ENCODE assay signal across 32 cellular contexts in genomic region chr11:47136327-47136726, GRCh38.
"Had no signal": no experiment of that assay in that cellular context is flagged by ENCODE, and none has a peak within 500 bp of the region (broad histone marks: within the 10 kb centered on the region; RNA-seq: fewer than 3 reads in every experiment).

No MANE protein-coding gene starts in this region.

- H3K27me3 ChIP-seq: colonic mucosa, dorsolateral prefrontal cortex, heart left ventricle, ovary, right lobe of liver, stomach, suprapubic skin, tibial nerve had no signal

- H3K4me3 ChIP-seq: colonic mucosa, dorsolateral prefrontal cortex, heart left ventricle, ovary, right lobe of liver, smooth muscle cell, stomach, suprapubic skin, tibial nerve had no signal

- DNase-seq: activated CD4-positive, alpha-beta T cell treated with anti-CD3 and anti-CD28 coated beads for 36 hours; activated CD4-positive, alpha-beta T cell treated with anti-CD3 and anti-CD28 coated beads, Interleukin-2, amount 50 U/mL, for 4 hours; activated CD4-positive, CD25-positive, alpha-beta regulatory T cell; activated effector memory CD4-positive, alpha-beta T cell treated with Interleukin-2 at 50 U/mL for 16 hours; activated naive CD4-positive, alpha-beta T cell treated with Interleukin-2 at 50 U/mL for 16 hours; activated T-cell treated with anti-CD3 and anti-CD28 coated beads for 4 hours; activated T-cell treated with anti-CD3 and anti-CD28 coated beads, Interleukin-2, amount 50 U/mL, for 72 hours; anterior cingulate cortex; colonic mucosa; dorsolateral prefrontal cortex; effector memory CD4-positive, alpha-beta T cell; erythroblast; foreskin fibroblast; heart left ventricle; hypothalamus; midbrain; naive thymus-derived CD8-positive, alpha-beta T cell; ovary; right lobe of liver; stimulated activated CD4-positive, alpha-beta T cell treated with anti-CD3 and anti-CD28 coated beads, Interleukin-1b, Interleukin-23, amount 100 ng/mL, for 48 hours; stimulated activated CD4-positive, alpha-beta T cell treated with anti-CD3 and anti-CD28 coated beads, Interleukin-4, amount 100 ng/mL, for 4 hours; stimulated activated CD8-positive, alpha-beta memory T cell treated with anti-CD3 and anti-CD28 coated beads, Interleukin-4, amount 100 ng/mL, for 48 hours; stomach; T-helper 17 cell had no signal

- H3K27ac Mint-ChIP-seq: activated CD4-positive, alpha-beta T cell treated with anti-CD3 and anti-CD28 coated beads for 36 hours; activated naive CD8-positive, alpha-beta T cell; activated T-cell treated with anti-CD3 and anti-CD28 coated beads, Interleukin-2, amount 50 U/mL, for 72 hours; memory B cell; naive thymus-derived CD8-positive, alpha-beta T cell; progenitor cell of endocrine pancreas; stimulated activated memory B cell treated with anti-CD40 and anti-IgM and Interleukin-4, amounts not matched to agents 10 μg/mL and 1 μg/mL and 100 μg/mL, for 72 hours; T-helper 17 cell had no signal

- H3K9me3 ChIP-seq: colonic mucosa, heart left ventricle, ovary, right lobe of liver, stomach, suprapubic skin, tibial nerve had no signal

- H3K9me3 Mint-ChIP-seq: activated T-cell treated with anti-CD3 and anti-CD28 coated beads, Interleukin-2, amount 50 U/mL, for 72 hours; memory B cell; naive thymus-derived CD8-positive, alpha-beta T cell; stimulated activated memory B cell treated with anti-CD40 and anti-IgM and Interleukin-4, amounts not matched to agents 10 μg/mL and 1 μg/mL and 100 μg/mL, for 72 hours had no signal

- ATAC-seq: activated CD4-positive, alpha-beta T cell treated with anti-CD3 and anti-CD28 coated beads for 36 hours; activated T-cell treated with anti-CD3 and anti-CD28 coated beads, Interleukin-2, amount 50 U/mL, for 72 hours; heart left ventricle; naive thymus-derived CD8-positive, alpha-beta T cell; right lobe of liver; SK-N-SH treated with all-trans-retinoic acid at 6 μM for 48 hours; stimulated activated memory B cell treated with anti-CD40 and anti-IgM and Interleukin-4, amounts not matched to agents 10 μg/mL and 1 μg/mL and 100 μg/mL, for 72 hours; T-helper 17 cell had no signal

- H3K4me1 ChIP-seq: colonic mucosa, right lobe of liver had no signal

- H3K4me1 Mint-ChIP-seq: activated CD4-positive, alpha-beta T cell treated with anti-CD3 and anti-CD28 coated beads for 36 hours; memory B cell; naive thymus-derived CD8-positive, alpha-beta T cell; stimulated activated memory B cell treated with anti-CD40 and anti-IgM and Interleukin-4, amounts not matched to agents 10 μg/mL and 1 μg/mL and 100 μg/mL, for 72 hours; T-helper 17 cell had no signal

- H3K27me3 Mint-ChIP-seq: activated CD4-positive, alpha-beta T cell treated with anti-CD3 and anti-CD28 coated beads for 36 hours; activated naive CD8-positive, alpha-beta T cell; memory B cell; naive thymus-derived CD8-positive, alpha-beta T cell; progenitor cell of endocrine pancreas; stimulated activated memory B cell treated with anti-CD40 and anti-IgM and Interleukin-4, amounts not matched to agents 10 μg/mL and 1 μg/mL and 100 μg/mL, for 72 hours; T-helper 17 cell had no signal

- H3K4me3 Mint-ChIP-seq: activated CD4-positive, alpha-beta T cell treated with anti-CD3 and anti-CD28 coated beads for 36 hours; activated naive CD8-positive, alpha-beta T cell; activated T-cell treated with anti-CD3 and anti-CD28 coated beads, Interleukin-2, amount 50 U/mL, for 72 hours; memory B cell; naive thymus-derived CD8-positive, alpha-beta T cell; stimulated activated memory B cell treated with anti-CD40 and anti-IgM and Interleukin-4, amounts not matched to agents 10 μg/mL and 1 μg/mL and 100 μg/mL, for 72 hours; T-helper 17 cell had no signal

- H3K36me3 ChIP-seq: colonic mucosa, ovary, right lobe of liver, suprapubic skin had no signal

- H3K27ac ChIP-seq: colonic mucosa, heart left ventricle, ovary, right lobe of liver, stomach, suprapubic skin had no signal
